ENCODE assay signal across 1 cellular context in genomic region chr3:126481808-126482502, GRCh38.
TF ChIP-seq lines count a peak whose summit lies in the region.

No MANE protein-coding gene starts in this region.

TF ChIP-seq in H1, 55 proteins besides CTCF, POLR2A, EP300 and RAD21:
- no peak for TF ChIP-seq CHD1 (IDR thresholded peaks at IDR 0.05; ENCODE audit: low read depth, low read length)
- TF ChIP-seq SIX5 (IDR thresholded peaks at IDR 0.05; ENCODE audit: low read depth, low read length) = no peak
- no peak for TF ChIP-seq KDM1A (IDR thresholded peaks at IDR 0.05; ENCODE audit: borderline replicate concordance, low read length)
- no peak for TF ChIP-seq RXRA (IDR thresholded peaks at IDR 0.05; ENCODE audit: insufficient read depth, low read depth, low read length)
- TF ChIP-seq CTBP2 (IDR thresholded peaks at IDR 0.05; ENCODE audit: borderline replicate concordance, insufficient read depth, insufficient read length, low read length) = no peak
- no peak for TF ChIP-seq MAFK (IDR thresholded peaks at IDR 0.05; ENCODE audit: low read depth, low read length)
- no peak for TF ChIP-seq JUND (IDR thresholded peaks at IDR 0.05; ENCODE audit: low read length)
- TF ChIP-seq SP2 (IDR thresholded peaks at IDR 0.05; ENCODE audit: low read length) = no peak
- no peak for TF ChIP-seq RFX5 (IDR thresholded peaks at IDR 0.05; ENCODE audit: borderline replicate concordance, low read depth, low read length)
- TF ChIP-seq BCL11A (IDR thresholded peaks at IDR 0.05; ENCODE audit: low read depth in 2 of 2, low read length in 2 of 2) = no peak
- no peak for TF ChIP-seq TAF7 (optimal IDR thresholded peaks at IDR 0.05; ENCODE audit: borderline replicate concordance, low read depth, low read length)
- no peak for TF ChIP-seq TBP (IDR thresholded peaks at IDR 0.05; ENCODE audit: low read depth, low read length)
